ENCODE assay signal across 18 cellular contexts in the genomic region with DNA sequence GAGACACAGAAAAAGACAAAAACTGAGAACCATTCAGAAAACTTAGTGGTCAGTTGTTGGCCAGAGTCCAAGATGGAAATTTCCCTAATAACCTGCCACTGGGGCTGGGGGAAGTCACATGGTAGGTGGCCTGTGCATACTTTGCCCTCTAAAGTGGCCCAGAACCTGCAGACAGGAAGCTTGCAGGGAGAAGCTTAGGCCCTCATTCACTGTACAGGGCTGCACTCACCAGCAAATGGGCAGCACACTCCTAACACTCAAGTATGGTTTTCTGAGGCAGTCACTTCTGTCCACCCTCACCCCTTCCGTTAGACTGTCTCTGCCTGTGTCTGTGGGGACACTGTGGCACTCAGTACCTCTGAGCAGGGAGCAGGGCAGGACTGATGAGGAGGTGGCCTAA. TPM values are rescaled to one million over a fixed set of nuclear protein-coding genes. Genes with fewer than 3 reads are reported as not detected.
"Had no signal": no experiment of that assay in that cellular context is flagged by ENCODE, and none has a peak within 500 bp of the region (broad histone marks: within the 10 kb centered on the region; RNA-seq: fewer than 3 reads in every experiment).

No MANE protein-coding gene starts in this region.

- DNase-seq: activated CD4-positive, alpha-beta T cell treated with anti-CD3 and anti-CD28 coated beads for 4 hours; activated CD8-positive, alpha-beta T cell treated with anti-CD3 and anti-CD28 coated beads for 36 hours; activated naive CD4-positive, alpha-beta T cell; activated naive CD8-positive, alpha-beta T cell treated with anti-CD3 and anti-CD28 coated beads, Interleukin-2, amount 50 U/mL, for 24 hours; foreskin melanocyte; left lung; nephron progenitor cell; stimulated activated CD4-positive, alpha-beta T cell treated with anti-CD3 and anti-CD28 coated beads, Interleukin-4, amount 100 ng/mL, for 1 hour; stimulated activated CD8-positive, alpha-beta memory T cell treated with anti-CD3 and anti-CD28 coated beads, Interleukin-4, amount 100 ng/mL, for 48 hours; stimulated activated naive CD8-positive, alpha-beta T cell treated with anti-CD3 and anti-CD28 coated beads, Interleukin-15, Interleukin-2, amounts not matched to agents 100 U/mL and 50 U/mL, for 24 hours; upper lobe of left lung; WERI-Rb-1 had no signal

- H3K27ac ChIP-seq: left lung, pancreas, suprapubic skin, upper lobe of left lung, WERI-Rb-1 had no signal

- H3K4me3 Mint-ChIP-seq: activated CD8-positive, alpha-beta T cell treated with anti-CD3 and anti-CD28 coated beads for 36 hours; activated naive CD8-positive, alpha-beta T cell treated with anti-CD3 and anti-CD28 coated beads, Interleukin-2, amount 50 U/mL, for 24 hours; activated T-helper 1 cell treated with anti-CD3 and anti-CD28 coated beads, Interleukin-12 subunit alpha, Interleukin-12 subunit beta, Interleukin-2, Interleukin-4 antibody, amounts not matched to agents 30 ng/mL and 10 ng/mL and 1 ng/mL, durations not matched to agents 14 hours and 24 hours and 36 hours; nephron progenitor cell had no signal

- H3K36me3 ChIP-seq: left lung, pancreas, suprapubic skin, upper lobe of left lung, WERI-Rb-1 had no signal

- H3K27me3 ChIP-seq: left lung, pancreas, suprapubic skin, upper lobe of left lung had no signal

- H3K9me3 Mint-ChIP-seq: activated naive CD8-positive, alpha-beta T cell treated with anti-CD3 and anti-CD28 coated beads, Interleukin-2, amount 50 U/mL, for 24 hours; activated T-helper 1 cell treated with anti-CD3 and anti-CD28 coated beads, Interleukin-12 subunit alpha, Interleukin-12 subunit beta, Interleukin-2, Interleukin-4 antibody, amounts not matched to agents 30 ng/mL and 10 ng/mL and 1 ng/mL, durations not matched to agents 14 hours and 24 hours and 36 hours; nephron progenitor cell had no signal

- H3K4me1 ChIP-seq: pancreas, suprapubic skin had no signal

- ATAC-seq: activated CD8-positive, alpha-beta T cell treated with anti-CD3 and anti-CD28 coated beads for 36 hours; activated naive CD8-positive, alpha-beta T cell treated with anti-CD3 and anti-CD28 coated beads, Interleukin-2, amount 50 U/mL, for 24 hours; left lung; pancreas; stimulated activated naive CD8-positive, alpha-beta T cell treated with anti-CD3 and anti-CD28 coated beads, Interleukin-15, Interleukin-2, amounts not matched to agents 100 U/mL and 50 U/mL, for 24 hours had no signal

- H3K27ac Mint-ChIP-seq: activated CD8-positive, alpha-beta T cell treated with anti-CD3 and anti-CD28 coated beads for 36 hours; activated naive CD8-positive, alpha-beta T cell treated with anti-CD3 and anti-CD28 coated beads, Interleukin-2, amount 50 U/mL, for 24 hours; activated T-helper 1 cell treated with anti-CD3 and anti-CD28 coated beads, Interleukin-12 subunit alpha, Interleukin-12 subunit beta, Interleukin-2, Interleukin-4 antibody, amounts not matched to agents 30 ng/mL and 10 ng/mL and 1 ng/mL, durations not matched to agents 14 hours and 24 hours and 36 hours; nephron progenitor cell had no signal

- H3K4me3 ChIP-seq: left lung, pancreas, suprapubic skin, upper lobe of left lung had no signal

- H3K9me3 ChIP-seq: left lung, pancreas, suprapubic skin, upper lobe of left lung had no signal

RNA-seq across cellular contexts. Expression of gene RNU6-1, which starts 14.5 kb away (rescaled TPM):
- total RNA-seq: activated CD8-positive, alpha-beta T cell treated with anti-CD3 and anti-CD28 coated beads for 36 hours; activated T-helper 1 cell treated with anti-CD3 and anti-CD28 coated beads, Interleukin-12 subunit alpha, Interleukin-12 subunit beta, Interleukin-2, Interleukin-4 antibody, amounts not matched to agents 30 ng/mL and 10 ng/mL and 1 ng/mL, durations not matched to agents 14 hours and 24 hours and 36 hours; cardiac septum; left lung; pancreas; renal cortical epithelial cell; suprapubic skin; T-helper 2 cell treated with Interferon-gamma antibody and Interleukin-4, amounts not matched to agents 100 ng/mL and 5 ng/mL, for 36 hours; upper lobe of left lung had no signal
- polyA plus RNA-seq: pancreas had no signal
